Comparison of ENCODE assay signal across 11 cellular contexts in genomic region chr1:48499211-48499610, GRCh38.
"Had no signal": no experiment of that assay in that cellular context is flagged by ENCODE, and none has a peak within 500 bp of the region (broad histone marks: within the 10 kb centered on the region; RNA-seq: fewer than 3 reads in every experiment).

No MANE protein-coding gene starts in this region.

- H3K36me3 ChIP-seq: heart left ventricle, prostate gland, right lobe of liver, tibial artery had no signal

- H3K9me3 Mint-ChIP-seq: naive thymus-derived CD4-positive, alpha-beta T cell; nephron progenitor cell; stimulated activated memory B cell treated with anti-CD40 and anti-IgM and Interleukin-4, amounts not matched to agents 10 μg/mL and 1 μg/mL and 100 μg/mL, for 72 hours; stimulated activated naive CD8-positive, alpha-beta T cell treated with anti-CD3 and anti-CD28 coated beads, Interleukin-15, Interleukin-2, amounts not matched to agents 100 ng/mL and 50 ng/mL, for 24 hours had no signal

- H3K4me1 ChIP-seq: prostate gland, right lobe of liver had no signal

- H3K27ac Mint-ChIP-seq: nephron progenitor cell; stimulated activated memory B cell treated with anti-CD40 and anti-IgM and Interleukin-4, amounts not matched to agents 10 μg/mL and 1 μg/mL and 100 μg/mL, for 72 hours; stimulated activated naive CD8-positive, alpha-beta T cell treated with anti-CD3 and anti-CD28 coated beads, Interleukin-15, Interleukin-2, amounts not matched to agents 100 ng/mL and 50 ng/mL, for 24 hours had no signal

- H3K27me3 Mint-ChIP-seq: stimulated activated naive CD8-positive, alpha-beta T cell treated with anti-CD3 and anti-CD28 coated beads, Interleukin-15, Interleukin-2, amounts not matched to agents 100 ng/mL and 50 ng/mL, for 24 hours had no signal

- H3K4me3 ChIP-seq: heart left ventricle, prostate gland, right lobe of liver, tibial artery had no signal

- DNase-seq: effector CD4-positive, alpha-beta T cell had no signal

- H3K27ac ChIP-seq: coronary artery, heart left ventricle, parathyroid adenoma, prostate gland, right lobe of liver, tibial artery had no signal

- H3K9me3 ChIP-seq: heart left ventricle, prostate gland, right lobe of liver, tibial artery had no signal

- H3K4me3 Mint-ChIP-seq: nephron progenitor cell; stimulated activated memory B cell treated with anti-CD40 and anti-IgM and Interleukin-4, amounts not matched to agents 10 μg/mL and 1 μg/mL and 100 μg/mL, for 72 hours; stimulated activated naive CD8-positive, alpha-beta T cell treated with anti-CD3 and anti-CD28 coated beads, Interleukin-15, Interleukin-2, amounts not matched to agents 100 ng/mL and 50 ng/mL, for 24 hours had no signal

- H3K27me3 ChIP-seq: heart left ventricle, right lobe of liver, tibial artery had no signal

- H3K79me2 ChIP-seq: parathyroid adenoma had no signal

- H3K9ac ChIP-seq: parathyroid adenoma had no signal

- H3K36me3 Mint-ChIP-seq: naive thymus-derived CD4-positive, alpha-beta T cell; stimulated activated memory B cell treated with anti-CD40 and anti-IgM and Interleukin-4, amounts not matched to agents 10 μg/mL and 1 μg/mL and 100 μg/mL, for 72 hours had no signal
